ENCODE assay signal across 20 cellular contexts in the genomic region with DNA sequence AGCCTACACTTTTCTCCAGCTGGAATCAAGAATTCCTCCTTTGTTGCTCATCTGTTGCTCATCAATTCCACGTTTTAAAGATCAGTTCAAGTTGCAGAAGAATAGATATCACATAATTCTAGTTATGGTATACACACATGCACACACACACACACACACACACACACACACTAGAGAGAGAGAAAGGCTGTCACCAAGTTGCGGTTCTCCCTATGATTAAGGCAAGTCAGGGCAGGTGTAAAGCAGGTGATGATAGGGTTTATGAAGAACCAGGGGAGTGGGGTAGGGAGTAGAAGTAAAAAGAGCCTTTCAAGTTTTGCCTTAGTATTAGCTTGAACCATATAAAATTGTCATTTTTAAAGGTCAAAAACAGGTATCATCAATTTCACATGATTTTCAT. TPM values are rescaled to one million over a fixed set of nuclear protein-coding genes. Genes with fewer than 3 reads are reported as not detected.
DNase-seq lines count a peak whose midpoint lies in the region; ATAC-seq, FAIRE-seq and TF ChIP-seq lines count a peak whose summit lies in the region.
"Had no signal": no experiment of that assay in that cellular context is flagged by ENCODE, and none has a peak within 500 bp of the region (broad histone marks: within the 10 kb centered on the region; RNA-seq: fewer than 3 reads in every experiment).

No MANE protein-coding gene starts in this region.

- no peak overlapping the region for H3K9ac ChIP-seq in keratinocyte (ENCODE audit: control insufficient read depth, extremely low read depth, insufficient read depth, low read length)
- H3K9ac ChIP-seq: GM23248 had no signal

- H3K9me1 ChIP-seq in keratinocyte (ENCODE audit: control insufficient read depth, extremely low read depth, insufficient read depth, low read length) = peaks cover 2% of the 10 kb centered on the region

- ATAC-seq in left lung = no peak
- ATAC-seq in HG02970 (IDR thresholded peaks at IDR 0.05; ENCODE audit: low FRiP score, unreplicated experiment) = no peak
- ATAC-seq: stimulated activated naive B cell treated with anti-CD40 and anti-IgM and Interleukin-4, amounts not matched to agents 10 μg/mL and 1 μg/mL and 100 μg/mL, for 72 hours had no signal

- no peaks in the 10 kb centered on the region for H3K9me3 Mint-ChIP-seq in T-helper 1 cell treated with Interleukin-12 subunit alpha and Interleukin-12 subunit beta and Interleukin-4 antibody, amounts not matched to agents 30 μg/mL and 1 μg/mL, for 36 hours
- H3K9me3 Mint-ChIP-seq in activated CD4-positive, alpha-beta memory T cell treated with anti-CD3 and anti-CD28 coated beads, Interleukin-2, amount 10 ng/mL, durations not matched to agents 7 days and 5 days = no peaks in the 10 kb centered on the region
- H3K9me3 Mint-ChIP-seq: stimulated activated naive B cell treated with anti-CD40 and anti-IgM and Interleukin-4, amounts not matched to agents 10 μg/mL and 1 μg/mL and 100 μg/mL, for 72 hours had no signal

- H4K20me1 ChIP-seq in keratinocyte (ENCODE audit: control insufficient read depth, extremely low read depth, insufficient read depth, low read length) = no peaks in the 10 kb centered on the region

- H3K9me3 ChIP-seq in keratinocyte (ENCODE audit: control insufficient read depth, low read depth, low read length) (no peaks in the 10 kb centered on the region), HAP-1 (no peaks in the 10 kb centered on the region), left lung (no peaks in the 10 kb centered on the region)
- H3K9me3 ChIP-seq: sigmoid colon had no signal

- no peaks in the 10 kb centered on the region for H3K79me2 ChIP-seq in keratinocyte (ENCODE audit: control insufficient read depth, insufficient read depth, low read length)

- peaks cover 3% of the 10 kb centered on the region for H3K36me3 Mint-ChIP-seq in T-helper 1 cell treated with Interleukin-12 subunit alpha and Interleukin-12 subunit beta and Interleukin-4 antibody, amounts not matched to agents 30 μg/mL and 1 μg/mL, for 36 hours (ENCODE audit: low read depth)
- H3K36me3 Mint-ChIP-seq in activated CD4-positive, alpha-beta memory T cell treated with anti-CD3 and anti-CD28 coated beads, Interleukin-2, amount 10 ng/mL, durations not matched to agents 7 days and 5 days (ENCODE audit: low read depth) = no peaks in the 10 kb centered on the region
- H3K36me3 Mint-ChIP-seq: stimulated activated naive B cell treated with anti-CD40 and anti-IgM and Interleukin-4, amounts not matched to agents 10 μg/mL and 1 μg/mL and 100 μg/mL, for 72 hours had no signal

- CTCF ChIA-PET in activated CD4-positive, alpha-beta memory T cell treated with anti-CD3 and anti-CD28 coated beads, Interleukin-2, amount 10 ng/mL, durations not matched to agents 7 days and 5 days (lab: Charles Lee) = interaction anchor here (0.8 to 2.5 kb wide), 7 partner anchors 24 to 228 kb away, joined by 3 to 10 read pairs (median 4); a partner anchor contains a TSS

- FAIRE-seq in keratinocyte (lab: Jason Lieb, UNC) = no peak
- FAIRE-seq: urothelium cell line had no signal

- intact Hi-C loops in left lung (cut with DNase I) = no loop called here

- H3K27ac ChIP-seq in keratinocyte (ENCODE audit: control insufficient read depth, insufficient read depth, low read length) (no peak overlapping the region), left lung (no peak overlapping the region)
- H3K27ac ChIP-seq: GM23248, RWPE1, sigmoid colon had no signal

- H3K27me3 ChIP-seq in keratinocyte (ENCODE audit: control insufficient read depth, extremely low read depth, insufficient read depth, low read length) = no peaks in the 10 kb centered on the region
- peaks cover 29% of the 10 kb centered on the region for H3K27me3 ChIP-seq in HAP-1 (ENCODE audit: low read depth)
- no peaks in the 10 kb centered on the region for H3K27me3 ChIP-seq in left lung
- H3K27me3 ChIP-seq: sigmoid colon had no signal

- no peak overlapping the region for H3K4me2 ChIP-seq in keratinocyte (ENCODE audit: control insufficient read depth, extremely low read depth, insufficient read depth, low read depth, low read length)

- H3K27ac Mint-ChIP-seq in T-helper 1 cell treated with Interleukin-12 subunit alpha and Interleukin-12 subunit beta and Interleukin-4 antibody, amounts not matched to agents 30 μg/mL and 1 μg/mL, for 36 hours = peak overlapping the region; percentile 74
- peak overlapping the region; percentile 78 for H3K27ac Mint-ChIP-seq in activated CD4-positive, alpha-beta memory T cell treated with anti-CD3 and anti-CD28 coated beads, Interleukin-2, amount 10 ng/mL, durations not matched to agents 7 days and 5 days

- H3K4me1 Mint-ChIP-seq in T-helper 1 cell treated with Interleukin-12 subunit alpha and Interleukin-12 subunit beta and Interleukin-4 antibody, amounts not matched to agents 30 μg/mL and 1 μg/mL, for 36 hours (ENCODE audit: low read depth) = peaks cover 62% of the 10 kb centered on the region
- H3K4me1 Mint-ChIP-seq in activated CD4-positive, alpha-beta memory T cell treated with anti-CD3 and anti-CD28 coated beads, Interleukin-2, amount 10 ng/mL, durations not matched to agents 7 days and 5 days = peaks cover 87% of the 10 kb centered on the region

- H2AFZ ChIP-seq in keratinocyte (ENCODE audit: control insufficient read depth, low read length) = no peak overlapping the region
- H2AFZ ChIP-seq: GM23248 had no signal

- no peaks in the 10 kb centered on the region for H3K27me3 Mint-ChIP-seq in T-helper 1 cell treated with Interleukin-12 subunit alpha and Interleukin-12 subunit beta and Interleukin-4 antibody, amounts not matched to agents 30 μg/mL and 1 μg/mL, for 36 hours (ENCODE audit: low read depth)
- no peaks in the 10 kb centered on the region for H3K27me3 Mint-ChIP-seq in activated CD4-positive, alpha-beta memory T cell treated with anti-CD3 and anti-CD28 coated beads, Interleukin-2, amount 10 ng/mL, durations not matched to agents 7 days and 5 days
- H3K27me3 Mint-ChIP-seq: stimulated activated naive B cell treated with anti-CD40 and anti-IgM and Interleukin-4, amounts not matched to agents 10 μg/mL and 1 μg/mL and 100 μg/mL, for 72 hours had no signal

- H3K4me1 ChIP-seq in keratinocyte (ENCODE audit: control insufficient read depth, extremely low read depth, insufficient read depth, low read length) (peaks cover 10% of the 10 kb centered on the region), HAP-1 (no peaks in the 10 kb centered on the region), left lung (no peaks in the 10 kb centered on the region)
- H3K4me1 ChIP-seq: sigmoid colon had no signal

- TF ChIP-seq CTCF in keratinocyte (optimal IDR thresholded peaks at IDR 0.05 in 1 of 3, IDR thresholded peaks at IDR 0.05 in 1 of 3, conservative IDR thresholded peaks at IDR 0.05 in 1 of 3; ENCODE audit: extremely low read depth in 1 of 3, insufficient read depth in 2 of 3, low read length in 3 of 3) (no peak), left lung (IDR thresholded peaks at IDR 0.05) (no peak)

- H3K4me3 ChIP-seq in keratinocyte (ENCODE audit: control insufficient read depth in 2 of 3, extremely low read depth in 1 of 3, insufficient read depth in 2 of 3, low read depth in 1 of 3, low read length in 3 of 3) = no peak overlapping the region
- no peak overlapping the region for H3K4me3 ChIP-seq in HAP-1
- H3K4me3 ChIP-seq in left lung = no peak overlapping the region
- H3K4me3 ChIP-seq: GM23248, sigmoid colon had no signal

- no peak overlapping the region for H3K4me3 Mint-ChIP-seq in T-helper 1 cell treated with Interleukin-12 subunit alpha and Interleukin-12 subunit beta and Interleukin-4 antibody, amounts not matched to agents 30 μg/mL and 1 μg/mL, for 36 hours
- H3K4me3 Mint-ChIP-seq in activated CD4-positive, alpha-beta memory T cell treated with anti-CD3 and anti-CD28 coated beads, Interleukin-2, amount 10 ng/mL, durations not matched to agents 7 days and 5 days = no peak overlapping the region
- H3K4me3 Mint-ChIP-seq: stimulated activated naive B cell treated with anti-CD40 and anti-IgM and Interleukin-4, amounts not matched to agents 10 μg/mL and 1 μg/mL and 100 μg/mL, for 72 hours had no signal

- dilution Hi-C loops in keratinocyte (cut with MboI; ENCODE audit: extremely low pct_ligation_motif_present, low sequenced_read_pairs) = no loop called here

- no peak for DNase-seq in T-helper 1 cell
- DNase-seq in NCI-H1417 (lab: John Stamatoyannopoulos, UW) = peak in 2 of 3 experiments; percentile 59 to 86
- no peak for DNase-seq in activated CD4-positive, alpha-beta memory T cell treated with anti-CD3 and anti-CD28 coated beads, Interleukin-2, amount 10 ng/mL, durations not matched to agents 7 days and 5 days
- peak; percentile 19 for DNase-seq in keratinocyte (ENCODE audit: low read depth, low spot score)
- DNase-seq in HAP-1 (ENCODE audit: low spot score in 2 of 2) = no peak
- DNase-seq in left lung = no peak
- DNase-seq: activated CD4-positive, alpha-beta T cell treated with anti-CD3 and anti-CD28 coated beads for 4 hours; effector CD8-positive, alpha-beta T cell; foreskin melanocyte; GM23248; MV-4-11; NCI-H526 treated with DMSO at 0.1 percent for 48 hours; sigmoid colon; stimulated activated CD4-positive, alpha-beta T cell treated with anti-CD3 and anti-CD28 coated beads, Interleukin-4, amount 100 ng/mL, for 4 hours; stimulated activated naive B cell treated with anti-CD40 and anti-IgM and Interleukin-4, amounts not matched to agents 10 μg/mL and 1 μg/mL and 100 μg/mL, for 72 hours had no signal

- H3K36me3 ChIP-seq in keratinocyte (ENCODE audit: control insufficient read depth in 2 of 2, extremely low read depth in 1 of 2, insufficient read depth in 2 of 2, low read length in 2 of 2) (no peaks in the 10 kb centered on the region), HAP-1 (replicated peaks) (no peaks in the 10 kb centered on the region), left lung (no peaks in the 10 kb centered on the region)
- H3K36me3 ChIP-seq: sigmoid colon had no signal

- POLR2A ChIA-PET in activated CD4-positive, alpha-beta memory T cell treated with anti-CD3 and anti-CD28 coated beads, Interleukin-2, amount 10 ng/mL, durations not matched to agents 7 days and 5 days (lab: Charles Lee) = interaction anchor here (0.6 to 13.8 kb wide), 8 partner anchors 7 to 581 kb away, joined by 3 to 603 read pairs (median 5); a partner anchor contains a TSS

- in situ Hi-C loops in HAP-1 (cut with MboI; ENCODE audit: low sequenced_read_pairs) = no loop called here

RNA-seq across cellular contexts. Expression of a gene that starts 31.7 kb away (rescaled TPM):
- under 1 TPM in 1 of 2 experiments, not detected in 1; 0.05 TPM for total RNA-seq in activated CD4-positive, alpha-beta memory T cell treated with anti-CD3 and anti-CD28 coated beads, Interleukin-2, amount 10 ng/mL, durations not matched to agents 7 days and 5 days
- 0.69 to 1.7 TPM (median 1.2 TPM) in 3 replicates for polyA plus RNA-seq in keratinocyte
- 2.9 TPM for polyA plus RNA-seq in keratinocyte (2011; ENCODE audit: low read depth)
- polyA plus RNA-seq in keratinocyte (2011; cell fraction: cytosol; rRNA removed) = 0.48 and 1.7 TPM in 2 replicates
- polyA plus RNA-seq in keratinocyte (2011; cell fraction: nucleus; rRNA removed) = 0.85 and 1.3 TPM in 2 replicates
- 0.77 and 7.0 TPM in 2 replicates for polyA plus RNA-seq in keratinocyte (2012; ENCODE audit: low replicate concordance)
- 0.72 to 3.1 TPM (median 1.5 TPM) in 3 replicates for polyA minus RNA-seq in keratinocyte
- polyA minus RNA-seq in keratinocyte (2011; cell fraction: cytosol; rRNA and poly(A)+ RNA removed) = not detected
- 1.6 and 1.7 TPM in 2 replicates for polyA minus RNA-seq in keratinocyte (2011; cell fraction: nucleus; rRNA and poly(A)+ RNA removed)
- 1 to 10 TPM; 2.9 to 3.5 TPM for total RNA-seq in left lung
- total RNA-seq: GM23248; T-helper 1 cell treated with Interleukin-12 subunit alpha and Interleukin-12 subunit beta and Interleukin-4 antibody, amounts not matched to agents 30 ng/mL and 1 ng/mL, for 36 hours had no signal
- polyA plus RNA-seq: GM23248 had no signal

RNA-seq across cellular contexts. Expression of a gene that starts 41.6 kb away (rescaled TPM):
- under 1 TPM; 0.45 to 0.55 TPM for total RNA-seq in activated CD4-positive, alpha-beta memory T cell treated with anti-CD3 and anti-CD28 coated beads, Interleukin-2, amount 10 ng/mL, durations not matched to agents 7 days and 5 days
- polyA plus RNA-seq in keratinocyte = not detected in 3 replicates
- polyA plus RNA-seq in keratinocyte (2011; ENCODE audit: low read depth) = not detected
- polyA plus RNA-seq in keratinocyte (2011; cell fraction: cytosol; rRNA removed) = not detected in 2 replicates
- polyA plus RNA-seq in keratinocyte (2011; cell fraction: nucleus; rRNA removed) = not detected in 2 replicates
- not detected in 2 replicates for polyA plus RNA-seq in keratinocyte (2012; ENCODE audit: low replicate concordance)
- polyA minus RNA-seq in keratinocyte = not detected in 3 replicates
- not detected for polyA minus RNA-seq in keratinocyte (2011; cell fraction: cytosol; rRNA and poly(A)+ RNA removed)
- not detected in 2 replicates for polyA minus RNA-seq in keratinocyte (2011; cell fraction: nucleus; rRNA and poly(A)+ RNA removed)
- total RNA-seq in left lung = not detected
- total RNA-seq: GM23248, sigmoid colon had no signal
- polyA plus RNA-seq: GM23248 had no signal

RNA-seq across cellular contexts. Expression of a gene that starts 59.0 kb away (rescaled TPM):
- total RNA-seq in activated CD4-positive, alpha-beta memory T cell treated with anti-CD3 and anti-CD28 coated beads, Interleukin-2, amount 10 ng/mL, durations not matched to agents 7 days and 5 days = 100 to 1,000 TPM; 286 to 291 TPM
- 0.04 to 0.23 TPM (median 0.14 TPM) in 3 replicates for polyA plus RNA-seq in keratinocyte
- polyA plus RNA-seq in keratinocyte (2011; ENCODE audit: low read depth) = not detected
- polyA plus RNA-seq in keratinocyte (2011; cell fraction: cytosol; rRNA removed) = 0.03 TPM in 1 of 2 replicates, not detected in the other
- polyA plus RNA-seq in keratinocyte (2011; cell fraction: nucleus; rRNA removed) = 0.05 and 0.17 TPM in 2 replicates
- polyA plus RNA-seq in keratinocyte (2012; ENCODE audit: low replicate concordance) = 0.24 TPM in 1 of 2 replicates, not detected in the other
- polyA minus RNA-seq in keratinocyte = 0.06 to 0.69 TPM in 2 of 3 replicates, not detected in the other
- polyA minus RNA-seq in keratinocyte (2011; cell fraction: cytosol; rRNA and poly(A)+ RNA removed) = not detected
- polyA minus RNA-seq in keratinocyte (2011; cell fraction: nucleus; rRNA and poly(A)+ RNA removed) = 0.11 TPM in 1 of 2 replicates, not detected in the other
- total RNA-seq in left lung = 10 to 100 TPM; 21.2 to 56.8 TPM
- total RNA-seq: GM23248 had no signal
- polyA plus RNA-seq: GM23248 had no signal

Comparison
In these comparisons a context has a peak if more than half of its experiments do, and no peak if none do; other contexts are left out.
1. DNase-seq: peak in NCI-H1417 (2 of 3) and keratinocyte (single experiment); none in T-helper 1 cell (0 of 5), activated CD4-positive, alpha-beta memory T cell treated with anti-CD3 and anti-CD28 coated beads, Interleukin-2, amount 10 ng/mL, durations not matched to agents 7 days and 5 days (single experiment), HAP-1 (0 of 2) and left lung (0 of 2).
2. RNA of a gene that starts 59.0 kb away (total RNA-seq): 286 to 291 TPM in activated CD4-positive, alpha-beta memory T cell treated with anti-CD3 and anti-CD28 coated beads, Interleukin-2, amount 10 ng/mL, durations not matched to agents 7 days and 5 days; 21.2 to 56.8 TPM in left lung; every median in the first group is over 4 times any median in the second.